ENCODE assay signal across 1 cellular context in genomic region chr1:23695667-23696066, GRCh38.
TF ChIP-seq lines count a peak whose summit lies in the region.

No MANE protein-coding gene starts in this region.

TF ChIP-seq in HepG2, 621 proteins besides CTCF, POLR2A, EP300 and RAD21 (continued from another document):
- no peak for TF ChIP-seq CENPBD1 (CRISPR knock-in tag; IDR thresholded peaks at IDR 0.05; ENCODE audit: borderline replicate concordance, low read depth)
- no peak for TF ChIP-seq MXD4 (CRISPR knock-in tag; IDR thresholded peaks at IDR 0.05)
- TF ChIP-seq POLR2AphosphoS5 (IDR thresholded peaks at IDR 0.05; ENCODE audit: low read depth, low read length), result peak; percentile 20; the same call in 1 of the 2 replicates
